Comparison of ENCODE assay signal across 10 cellular contexts in the genomic region with DNA sequence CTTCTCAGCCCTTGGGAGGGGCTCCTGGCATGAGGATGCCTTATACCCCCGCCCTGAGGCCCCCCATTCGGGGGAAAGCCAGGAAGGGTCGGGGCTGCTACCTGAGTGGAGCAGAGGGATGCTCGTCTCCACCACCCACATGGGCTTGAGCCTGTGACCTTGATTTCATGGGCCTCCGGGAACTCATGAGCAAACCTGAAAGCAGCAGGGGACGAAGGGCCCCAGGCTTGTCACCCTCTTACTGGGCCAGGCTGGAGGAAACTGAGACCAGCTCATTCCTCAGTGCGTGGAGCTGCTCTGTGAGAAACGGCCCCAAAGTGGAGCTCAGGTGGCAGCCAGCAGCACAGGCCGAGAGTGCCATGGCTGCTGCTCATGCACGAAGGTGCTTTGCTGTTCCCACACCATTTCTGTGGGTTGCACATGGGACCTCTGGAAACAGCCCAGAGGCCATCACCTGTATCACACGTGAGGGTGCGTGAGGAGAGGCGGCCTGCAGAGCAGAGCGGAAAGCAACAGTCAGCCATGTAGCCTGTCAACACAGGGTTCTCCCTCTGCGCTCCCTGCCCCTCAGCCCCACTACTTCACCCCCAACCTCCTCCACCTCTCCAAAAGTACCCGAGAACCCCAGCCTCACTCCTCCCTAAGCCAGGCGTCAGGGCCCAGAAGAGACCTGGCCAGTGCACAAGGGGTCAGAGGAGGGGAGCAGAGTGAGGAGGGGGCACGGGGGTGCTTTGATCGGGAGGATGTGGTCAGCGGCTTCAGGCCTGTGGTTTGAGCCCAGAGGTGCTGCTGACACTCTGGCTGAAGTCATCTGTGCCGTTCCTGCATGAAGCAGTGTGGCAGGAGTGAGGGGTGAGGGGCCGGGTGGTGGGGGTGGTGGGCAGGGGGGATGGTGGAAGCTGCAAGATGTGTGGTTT. TPM values are rescaled to one million over a fixed set of nuclear protein-coding genes. Genes with fewer than 3 reads are reported as not detected.
DNase-seq lines count a peak whose midpoint lies in the region; ATAC-seq and TF ChIP-seq lines count a peak whose summit lies in the region.
"Had no signal": no experiment of that assay in that cellular context is flagged by ENCODE, and none has a peak within 500 bp of the region (broad histone marks: within the 10 kb centered on the region; RNA-seq: fewer than 3 reads in every experiment).

No MANE protein-coding gene starts in this region.

- TF ChIP-seq CTCF in omental fat pad (IDR thresholded peaks at IDR 0.05), result no peak
- no peak for TF ChIP-seq CTCF in coronary artery (IDR thresholded peaks at IDR 0.05)

- no peak overlapping the region for H3K4me3 ChIP-seq in coronary artery

- DNase-seq in activated CD4-positive, alpha-beta T cell treated with anti-CD3 and anti-CD28 coated beads, Interleukin-2, amount 50 U/mL, for 1 hour, result peak; percentile 33
- DNase-seq in stimulated activated CD4-positive, alpha-beta T cell treated with anti-CD3 and anti-CD28 coated beads, Interleukin-15, amount 100 ng/mL, for 48 hours (ENCODE audit: low read depth in 2 of 2), result peak; percentile 80 to 82
- DNase-seq in omental fat pad (ENCODE audit: low spot score), result no peak
- no peak for DNase-seq in coronary artery (ENCODE audit: low spot score)

- TF ChIP-seq POLR2A in GM18526 (IDR thresholded peaks at IDR 0.05; ENCODE audit: extremely low read depth, insufficient read length), result peak; percentile 72

- ATAC-seq in HG02610 (IDR thresholded peaks at IDR 0.05; ENCODE audit: unreplicated experiment) (peak; percentile 42), omental fat pad (ENCODE audit: low FRiP score) (no peak), HG03565 (IDR thresholded peaks at IDR 0.05; ENCODE audit: unreplicated experiment) (no peak), GM21515 (IDR thresholded peaks at IDR 0.05; ENCODE audit: unreplicated experiment) (no peak)

- no peak overlapping the region for H3K27ac ChIP-seq in coronary artery

RNA-seq across cellular contexts. Expression of gene IL2RB, which starts 14.2 kb away (rescaled TPM):
- total RNA-seq in omental fat pad, result 1 to 10 TPM in 3 of 4 donors, under 1 TPM in 1; 0.95 to 4.4 (median 1.5) TPM
- total RNA-seq: dermis microvascular lymphatic vessel endothelial cell, myocyte had no signal

RNA-seq across cellular contexts. Expression of gene C1QTNF6, which starts 24.2 kb away (rescaled TPM):
- total RNA-seq in omental fat pad, result 1 to 10 TPM; 1.0 to 2.8 (median 1.4) TPM

RNA-seq across cellular contexts. Expression of gene SSTR3, which starts 48.4 kb away (rescaled TPM):
- under 1 TPM in 2 of 4 donors, not detected in 2; 0.12 to 0.28 TPM for total RNA-seq in omental fat pad
- total RNA-seq: dermis microvascular lymphatic vessel endothelial cell, myocyte had no signal

RNA-seq across cellular contexts. Expression of gene TMPRSS6, which starts 54.4 kb away (rescaled TPM):
- total RNA-seq in omental fat pad, result not detected
- total RNA-seq: dermis microvascular lymphatic vessel endothelial cell, myocyte had no signal

Comparison
In these comparisons a context has a peak if more than half of its experiments do, and no peak if none do; other contexts are left out.
1. DNase-seq: peak in activated CD4-positive, alpha-beta T cell treated with anti-CD3 and anti-CD28 coated beads, Interleukin-2, amount 50 U/mL, for 1 hour (single experiment) and stimulated activated CD4-positive, alpha-beta T cell treated with anti-CD3 and anti-CD28 coated beads, Interleukin-15, amount 100 ng/mL, for 48 hours (2 of 2); none in omental fat pad (single experiment) and coronary artery (single experiment).